10 cellular contexts compared by ENCODE assay signal in genomic region chr4:61540944-61541343, GRCh38.
A peak's percentile ranks its signal among the peaks of the same experiment; 100 is the strongest.
DNase-seq lines count a peak whose midpoint lies in the region; ATAC-seq and TF ChIP-seq lines count a peak whose summit lies in the region.
"Had no signal": no experiment of that assay in that cellular context is flagged by ENCODE, and none has a peak within 500 bp of the region (broad histone marks: within the 10 kb centered on the region; RNA-seq: fewer than 3 reads in every experiment).

No MANE protein-coding gene starts in this region.

- H3K36me3 Mint-ChIP-seq in naive thymus-derived CD4-positive, alpha-beta T cell, result no peaks in the 10 kb centered on the region

- intact Hi-C loops in left ventricle myocardium superior (cut with micrococcal nuclease), result no loop called here
- intact Hi-C loops in left cardiac atrium (cut with DNase I), result no loop called here
- intact Hi-C loops in naive thymus-derived CD4-positive, alpha-beta T cell (cut with micrococcal nuclease), result no loop called here

- POLR2A ChIA-PET in naive thymus-derived CD4-positive, alpha-beta T cell (lab: Charles Lee), result no interaction called here

- ATAC-seq in left ventricle myocardium superior (peak; percentile 31), left cardiac atrium (no peak), GM21529 (IDR thresholded peaks at IDR 0.05; ENCODE audit: unreplicated experiment) (no peak)
- no peak for ATAC-seq in naive thymus-derived CD4-positive, alpha-beta T cell
- ATAC-seq: activated CD8-positive, alpha-beta T cell treated with anti-CD3 and anti-CD28 coated beads, Interleukin-2, amount 10 ng/mL, durations not matched to agents 7 days and 5 days had no signal

- TF ChIP-seq CTCF in foreskin fibroblast (IDR thresholded peaks at IDR 0.05; ENCODE audit: low read depth, low read length), result no peak

- peaks cover 2 to 24% (median 7%) of the 10 kb centered on the region in 11 donors for H3K9me3 Mint-ChIP-seq in naive thymus-derived CD4-positive, alpha-beta T cell

- no peak for DNase-seq in left ventricle myocardium superior
- no peak for DNase-seq in left cardiac atrium
- DNase-seq in NCI-H748 (lab: John Stamatoyannopoulos, UW; ENCODE audit: unreplicated experiment), result peak; percentile 85
- DNase-seq in ecto neural progenitor cell (ENCODE audit: low spot score), result peak; percentile 44
- DNase-seq in superior temporal gyrus (ENCODE audit: extremely low spot score), result no peak
- no peak for DNase-seq in foreskin fibroblast
- DNase-seq in naive thymus-derived CD4-positive, alpha-beta T cell, result no peak
- DNase-seq: activated CD8-positive, alpha-beta T cell treated with anti-CD3 and anti-CD28 coated beads, Interleukin-2, amount 10 ng/mL, durations not matched to agents 7 days and 5 days; T1000 had no signal

- no peak overlapping the region for H3K27ac ChIP-seq in naive thymus-derived CD4-positive, alpha-beta T cell (ENCODE audit: low read depth, low read length)

- H3K27me3 Mint-ChIP-seq in naive thymus-derived CD4-positive, alpha-beta T cell, result no peaks in the 10 kb centered on the region

- no peak overlapping the region for H3K27ac Mint-ChIP-seq in naive thymus-derived CD4-positive, alpha-beta T cell
- H3K27ac Mint-ChIP-seq: activated CD8-positive, alpha-beta T cell treated with anti-CD3 and anti-CD28 coated beads, Interleukin-2, amount 10 ng/mL, durations not matched to agents 7 days and 5 days had no signal

- H3K4me3 Mint-ChIP-seq in naive thymus-derived CD4-positive, alpha-beta T cell, result no peak overlapping the region
- H3K4me3 Mint-ChIP-seq: activated CD8-positive, alpha-beta T cell treated with anti-CD3 and anti-CD28 coated beads, Interleukin-2, amount 10 ng/mL, durations not matched to agents 7 days and 5 days had no signal

- H3K4me1 ChIP-seq in naive thymus-derived CD4-positive, alpha-beta T cell (ENCODE audit: control insufficient read depth in 2 of 2, insufficient read depth in 2 of 2, low read length in 2 of 2), result no peaks in the 10 kb centered on the region

- CTCF ChIA-PET in naive thymus-derived CD4-positive, alpha-beta T cell (lab: Charles Lee), result interaction anchor here (0.8 kb wide), 1 partner anchor 1175 kb away, joined by 3 read pairs; no protein-coding TSS in a partner anchor

- H3K36me3 ChIP-seq in naive thymus-derived CD4-positive, alpha-beta T cell (ENCODE audit: control insufficient read depth in 2 of 3, insufficient read depth in 3 of 3, low read length in 3 of 3), result no peaks in the 10 kb centered on the region

- no peak overlapping the region for H3K4me3 ChIP-seq in foreskin fibroblast (ENCODE audit: low read depth in 1 of 2, low read length in 2 of 2)
- no peak overlapping the region for H3K4me3 ChIP-seq in naive thymus-derived CD4-positive, alpha-beta T cell (ENCODE audit: low read length)

- H3K27me3 ChIP-seq in naive thymus-derived CD4-positive, alpha-beta T cell (ENCODE audit: control insufficient read depth in 2 of 2, insufficient read depth in 2 of 2, low read length in 2 of 2), result no peaks in the 10 kb centered on the region

- H3K9me3 ChIP-seq in naive thymus-derived CD4-positive, alpha-beta T cell (ENCODE audit: control insufficient read depth in 2 of 3, low read length in 3 of 3), result no peaks in the 10 kb centered on the region

- H3K4me1 Mint-ChIP-seq in naive thymus-derived CD4-positive, alpha-beta T cell, result no peaks in the 10 kb centered on the region

Comparison
In these comparisons a context has a peak if more than half of its experiments do, and no peak if none do; other contexts are left out.
1. DNase-seq: peak in NCI-H748 (single experiment) and ecto neural progenitor cell (single experiment); none in left ventricle myocardium superior (single experiment), left cardiac atrium (single experiment), superior temporal gyrus (single experiment), foreskin fibroblast (0 of 2) and naive thymus-derived CD4-positive, alpha-beta T cell (0 of 9).